ENCODE assay signal across 15 cellular contexts in the genomic region with DNA sequence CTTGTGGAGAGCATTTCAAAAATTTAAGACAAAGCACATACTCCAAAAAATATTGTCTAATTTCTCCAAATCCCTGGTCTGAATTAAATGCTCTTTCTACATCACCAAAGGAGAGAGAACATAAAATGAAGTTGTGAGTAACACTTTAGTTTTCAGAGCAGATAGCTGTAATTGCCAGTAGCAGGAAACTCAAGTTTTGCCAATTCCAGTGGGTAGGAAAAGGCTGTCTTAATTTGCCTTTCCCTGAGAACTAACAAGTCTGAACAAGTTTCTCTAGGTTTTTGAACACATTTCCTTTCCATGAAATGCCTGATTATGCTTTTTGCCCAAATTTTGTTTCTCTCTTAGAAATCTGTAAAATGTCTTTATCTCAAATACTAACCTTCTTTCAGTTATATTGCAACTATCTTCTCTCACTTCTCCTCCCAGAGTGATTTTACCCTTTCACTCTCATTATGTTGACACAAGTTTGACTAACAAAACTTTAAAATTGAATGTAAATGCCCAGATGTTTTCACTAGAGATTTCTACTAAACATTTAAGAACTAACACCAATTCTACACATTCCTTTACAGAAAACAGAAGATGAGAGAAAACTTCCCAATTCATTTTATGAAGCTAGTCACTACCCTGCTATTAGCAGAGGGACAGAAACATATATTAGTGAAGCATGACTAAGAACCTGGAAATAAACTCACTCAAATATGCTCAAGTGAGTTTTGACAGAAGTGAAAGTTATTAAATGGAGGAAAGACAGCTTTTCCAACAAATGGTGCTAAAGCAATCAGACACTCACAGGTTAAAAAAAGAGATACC.
DNase-seq lines count a peak whose midpoint lies in the region; ATAC-seq and TF ChIP-seq lines count a peak whose summit lies in the region.
"Had no signal": no experiment of that assay in that cellular context is flagged by ENCODE, and none has a peak within 500 bp of the region (broad histone marks: within the 10 kb centered on the region; RNA-seq: fewer than 3 reads in every experiment).

No MANE protein-coding gene starts in this region.

- H3K27ac Mint-ChIP-seq in nephron progenitor cell: peak overlapping the region; percentile 79

- ATAC-seq in HG03025 (IDR thresholded peaks at IDR 0.05; ENCODE audit: low FRiP score, unreplicated experiment) (no peak), GM18498 (IDR thresholded peaks at IDR 0.05; ENCODE audit: unreplicated experiment) (no peak)
- ATAC-seq: gastroesophageal sphincter had no signal

- peaks cover 96% of the 10 kb centered on the region for H3K36me3 Mint-ChIP-seq in nephron progenitor cell (ENCODE audit: low read depth)

- no peak overlapping the region for H3K4me3 ChIP-seq in choroid plexus epithelial cell (ENCODE audit: low read depth, low read length)
- H3K4me3 ChIP-seq: gastroesophageal sphincter, right atrium auricular region, upper lobe of left lung had no signal

- peaks cover 58% of the 10 kb centered on the region for H3K9me3 Mint-ChIP-seq in nephron progenitor cell
- H3K9me3 Mint-ChIP-seq: central memory CD8-positive, alpha-beta T cell had no signal

- DNase-seq in GM04504 (ENCODE audit: low read depth) (peak; percentile 7), MV-4-11 (lab: John Stamatoyannopoulos, UW) (peak; percentile 12), choroid plexus epithelial cell (ENCODE audit: low read depth) (peak; percentile 26), nephron progenitor cell (no peak), amniotic stem cell (lab: John Stamatoyannopoulos, UW) (no peak)
- no peak for DNase-seq in stimulated activated naive CD4-positive, alpha-beta T cell treated with Interleukin-2 at 50 U/mL for 16 hours (lab: John Stamatoyannopoulos, UW)
- DNase-seq: activated CD8-positive, alpha-beta memory T cell treated with anti-CD3 and anti-CD28 coated beads, Interleukin-2, amount 50 U/mL, for 48 hours; mesendoderm; NCI-H2029; upper lobe of left lung had no signal

- H3K27me3 Mint-ChIP-seq in nephron progenitor cell (ENCODE audit: low read depth, poor library complexity): no peaks in the 10 kb centered on the region
- H3K27me3 Mint-ChIP-seq: central memory CD8-positive, alpha-beta T cell had no signal

- H3K4me3 Mint-ChIP-seq in nephron progenitor cell: no peak overlapping the region
- H3K4me3 Mint-ChIP-seq: central memory CD8-positive, alpha-beta T cell had no signal

- TF ChIP-seq CTCF in choroid plexus epithelial cell (conservative IDR thresholded peaks at IDR 0.05; ENCODE audit: low read depth, low read length): no peak
- no peak for TF ChIP-seq CTCF in nephron progenitor cell (IDR thresholded peaks at IDR 0.05)

- H3K4me1 Mint-ChIP-seq in nephron progenitor cell: peaks cover 9% of the 10 kb centered on the region

Comparison
In these comparisons a context has a peak if more than half of its experiments do, and no peak if none do; other contexts are left out.
1. DNase-seq: peak in GM04504 (single experiment), MV-4-11 (single experiment) and choroid plexus epithelial cell (single experiment); none in nephron progenitor cell (single experiment), amniotic stem cell (single experiment) and stimulated activated naive CD4-positive, alpha-beta T cell treated with Interleukin-2 at 50 U/mL for 16 hours (single experiment).